19 cellular contexts compared by ENCODE assay signal in genomic region chr3:141216975-141217374, GRCh38. TPM values are rescaled to one million over a fixed set of nuclear protein-coding genes. Genes with fewer than 3 reads are reported as not detected.
DNase-seq lines count a peak whose midpoint lies in the region; ATAC-seq, FAIRE-seq and TF ChIP-seq lines count a peak whose summit lies in the region.
"Had no signal": no experiment of that assay in that cellular context is flagged by ENCODE, and none has a peak within 500 bp of the region (broad histone marks: within the 10 kb centered on the region; RNA-seq: fewer than 3 reads in every experiment).

No MANE protein-coding gene starts in this region.

- H3K9me3 ChIP-seq in HepG2 (ENCODE audit: low read length) = peaks cover 7% of the 10 kb centered on the region; the same call in 1 of the 2 replicates
- H3K9me3 ChIP-seq in right lobe of liver = no peaks in the 10 kb centered on the region
- no peaks in the 10 kb centered on the region for H3K9me3 ChIP-seq in hepatocyte (ENCODE audit: low read depth)
- peaks cover 7% of the 10 kb centered on the region for H3K9me3 ChIP-seq in trophoblast cell (ENCODE audit: insufficient read depth, low read depth, low read length)

- no peak for TF ChIP-seq EP300 in HepG2 (IDR thresholded peaks at IDR 0.05; ENCODE audit: low read depth in 2 of 2, low read length in 2 of 2)
- TF ChIP-seq EP300 in HepG2 (CRISPR knock-in tag; IDR thresholded peaks at IDR 0.05; ENCODE audit: borderline replicate concordance) = no peak

- intact Hi-C loops in HepG2 (cut with micrococcal nuclease; ENCODE audit: unreplicated experiment) (no loop called here), right lobe of liver (cut with DNase I) (no loop called here)

- no peaks in the 10 kb centered on the region; a peak in 1 of 5 replicates for H3K27me3 ChIP-seq in HepG2 (ENCODE audit: control insufficient read depth in 1 of 2, insufficient read depth in 2 of 2, low read length in 2 of 2)
- H3K27me3 ChIP-seq in right lobe of liver = no peaks in the 10 kb centered on the region
- H3K27me3 ChIP-seq in hepatocyte = no peaks in the 10 kb centered on the region
- H3K27me3 ChIP-seq in trophoblast cell (ENCODE audit: insufficient read depth, low read length) = no peaks in the 10 kb centered on the region
- no peaks in the 10 kb centered on the region; the same call in 1 of the 2 replicates for H3K27me3 ChIP-seq in H7 (ENCODE audit: control insufficient read depth, insufficient read depth, low read length)
- H3K27me3 ChIP-seq: BLaER1 treated with 17β-estradiol and CSF1 and Interleukin-3, amounts not matched to agents 10 nM and 100 nM had no signal

- no peak overlapping the region for H4K91ac ChIP-seq in trophoblast cell (ENCODE audit: low read depth, low read length)

- ATAC-seq in HepG2 (no peak), right lobe of liver (no peak)
- ATAC-seq: GM12878 had no signal

- H4K12ac ChIP-seq in trophoblast cell (ENCODE audit: low read depth, low read length) = no peak overlapping the region

- no peak for TF ChIP-seq RAD21 in HepG2 (CRISPR knock-in tag; IDR thresholded peaks at IDR 0.05)

- no peak overlapping the region for H3K9ac ChIP-seq in HepG2 (ENCODE audit: insufficient read depth, low read depth, low read length)
- H3K9ac ChIP-seq in trophoblast cell (ENCODE audit: low read length) = peak overlapping the region; percentile 49
- H3K9ac ChIP-seq: BLaER1 treated with 17β-estradiol and CSF1 and Interleukin-3, amounts not matched to agents 10 nM and 100 nM had no signal

- no peak overlapping the region for H3K4ac ChIP-seq in trophoblast cell (ENCODE audit: low read depth, low read length)

- no peaks in the 10 kb centered on the region for H3K79me1 ChIP-seq in trophoblast cell (ENCODE audit: low read length)

- H3K27ac ChIP-seq in HepG2 (ENCODE audit: extremely low read length, insufficient read depth, low read length) (no peak overlapping the region), right lobe of liver (no peak overlapping the region), hepatocyte (peak overlapping the region; percentile 11), trophoblast cell (ENCODE audit: low read depth, low read length) (no peak overlapping the region)
- H3K27ac ChIP-seq: BLaER1 treated with 17β-estradiol and CSF1 and Interleukin-3, amounts not matched to agents 10 nM and 100 nM had no signal

- H2BK12ac ChIP-seq in trophoblast cell (ENCODE audit: low read length) = no peak overlapping the region

- no peaks in the 10 kb centered on the region for H3K9me2 ChIP-seq in hepatocyte (replicated peaks; ENCODE audit: insufficient read depth)

- POLR2A ChIA-PET in HepG2 (lab: Yijun Ruan, JAX) = no interaction called here

- H3K36me3 ChIP-seq in HepG2 (replicated peaks in 1 of 2; ENCODE audit: control insufficient read depth in 1 of 2, insufficient read depth in 2 of 2, low read length in 2 of 2) (no peaks in the 10 kb centered on the region), right lobe of liver (no peaks in the 10 kb centered on the region), hepatocyte (replicated peaks; ENCODE audit: insufficient read depth, low read depth) (no peaks in the 10 kb centered on the region), trophoblast cell (ENCODE audit: control insufficient read depth in 1 of 2, insufficient read depth in 2 of 2, low read length in 2 of 2) (peaks cover 2 to 3% of the 10 kb centered on the region in 2 experiments), H7 (replicated peaks; ENCODE audit: control insufficient read depth, insufficient read depth, low read length) (no peaks in the 10 kb centered on the region)
- H3K36me3 ChIP-seq: BLaER1 treated with 17β-estradiol and CSF1 and Interleukin-3, amounts not matched to agents 10 nM and 100 nM had no signal

- in situ Hi-C loops in HepG2 (cut with HindIII; ENCODE audit: extremely low pct_ligation_motif_present, low pct_unique_long_range_greater_than_20kb) = no loop called here

- no peak overlapping the region for H4K8ac ChIP-seq in trophoblast cell (ENCODE audit: low read depth, low read length)

- no TSS peak for BruUV-seq in HepG2 (replicated peaks; lab: Mats Ljungman, UMichigan)

- H3K14ac ChIP-seq in trophoblast cell (ENCODE audit: low read length) = no peak overlapping the region

- H3K4me1 ChIP-seq in HepG2 (ENCODE audit: insufficient read depth, low read length) (peaks cover 16% of the 10 kb centered on the region), right lobe of liver (peaks cover 0 to 6% (median 0%) of the 10 kb centered on the region in 4 donors), hepatocyte (ENCODE audit: insufficient read depth) (no peaks in the 10 kb centered on the region), trophoblast cell (ENCODE audit: control insufficient read depth in 1 of 2, insufficient read depth in 2 of 2, low read length in 2 of 2) (no peaks in the 10 kb centered on the region)
- H3K4me1 ChIP-seq: BLaER1 treated with 17β-estradiol and CSF1 and Interleukin-3, amounts not matched to agents 10 nM and 100 nM had no signal

- FAIRE-seq in HepG2 (lab: Jason Lieb, UNC) = no peak
- FAIRE-seq: GM12878, HTR-8/SVneo had no signal

- H3K23ac ChIP-seq in trophoblast cell (ENCODE audit: low read length) = no peak overlapping the region

- 23% methylated on average over 2 of the region's 2 CpGs for WGBS in HepG2 (ENCODE audit: low lambda C conversion rate)
- WGBS in right lobe of liver (ENCODE audit: insufficient coverage, low coverage, low lambda C conversion rate, missing lambda C conversion rate) = 68% methylated on average over 2 of the region's 2 CpGs
- WGBS in hepatocyte (ENCODE audit: low lambda C conversion rate, missing lambda C conversion rate) = 71% methylated on average over 2 of the region's 2 CpGs
- no CpG with 5 or more reads among the region's 2 CpGs for WGBS in trophoblast cell (ENCODE audit: extremely low coverage, insufficient coverage, insufficient read length)

- no peaks in the 10 kb centered on the region for H4K20me1 ChIP-seq in HepG2 (ENCODE audit: insufficient read depth, low read length)
- no peaks in the 10 kb centered on the region for H4K20me1 ChIP-seq in hepatocyte (ENCODE audit: insufficient read depth, poor library complexity, severe bottlenecking)
- H4K20me1 ChIP-seq: BLaER1 treated with 17β-estradiol and CSF1 and Interleukin-3, amounts not matched to agents 10 nM and 100 nM had no signal

- H2BK5ac ChIP-seq in trophoblast cell (ENCODE audit: low read depth, low read length, poor library complexity) = no peak overlapping the region

- H3K18ac ChIP-seq in trophoblast cell (ENCODE audit: low read length) = no peak overlapping the region

- H2AK5ac ChIP-seq in trophoblast cell (ENCODE audit: low read length) = no peak overlapping the region

- H3K4me2 ChIP-seq in HepG2 (ENCODE audit: low read depth, low read length) = 0 out of 2 replicates have a peak overlapping the region, but pooled peaks have one; percentile 15
- no peak overlapping the region for H3K4me2 ChIP-seq in hepatocyte
- H3K4me2 ChIP-seq in trophoblast cell (ENCODE audit: low read length) = no peak overlapping the region
- H3K4me2 ChIP-seq: BLaER1 treated with 17β-estradiol and CSF1 and Interleukin-3, amounts not matched to agents 10 nM and 100 nM had no signal

- no peak overlapping the region for H3K4me3 ChIP-seq in HepG2 (replicated peaks in 1 of 3; ENCODE audit: insufficient read depth in 1 of 3, low read depth in 2 of 3, low read length in 3 of 3)
- H3K4me3 ChIP-seq in right lobe of liver = no peak overlapping the region
- no peak overlapping the region for H3K4me3 ChIP-seq in hepatocyte
- H3K4me3 ChIP-seq in trophoblast cell (ENCODE audit: low read depth, low read length) = no peak overlapping the region
- H3K4me3 ChIP-seq in H7 (ENCODE audit: insufficient read depth, low read depth, low read length) = no peak overlapping the region
- H3K4me3 ChIP-seq: BLaER1 treated with 17β-estradiol and CSF1 and Interleukin-3, amounts not matched to agents 10 nM and 100 nM; GM12878 had no signal

- TF ChIP-seq CTCF in HepG2 (CRISPR knock-in tag; IDR thresholded peaks at IDR 0.05) (no peak), right lobe of liver (IDR thresholded peaks at IDR 0.05) (no peak), hepatocyte (IDR thresholded peaks at IDR 0.05; ENCODE audit: poor library complexity) (no peak)

- H2BK120ac ChIP-seq in trophoblast cell (ENCODE audit: insufficient read depth, low read length, poor library complexity) = no peak overlapping the region

- DNase-seq in HepG2 (ENCODE audit: low spot score) (no peak), right lobe of liver (no peak), hepatocyte (ENCODE audit: low spot score) (no peak), trophoblast cell (no peak), H7 (no peak), epidermal melanocyte (ENCODE audit: insufficient read length, low spot score) (no peak), iPS-NIHi7 (ENCODE audit: extremely low spot score) (no peak)
- DNase-seq: 8988T; CD4-positive, CD25-positive, alpha-beta regulatory T cell; CD8-positive, alpha-beta memory T cell; COR-L47; DMS 273 treated with DMSO at 0.1 percent for 48 hours; DMS53; DND-41; EL; HCEC 1CT had no signal

- TF ChIP-seq POLR2A in HepG2 (IDR thresholded peaks at IDR 0.05; ENCODE audit: insufficient read depth in 1 of 2, low read depth in 2 of 2, low read length in 2 of 2) (no peak), right lobe of liver (IDR thresholded peaks at IDR 0.05) (no peak)

- H3K79me2 ChIP-seq in HepG2 (ENCODE audit: insufficient read depth, low read length) (no peaks in the 10 kb centered on the region), hepatocyte (no peaks in the 10 kb centered on the region), trophoblast cell (ENCODE audit: control insufficient read depth, insufficient read depth, low read length, poor library complexity) (no peaks in the 10 kb centered on the region)

- CTCF ChIA-PET in HepG2 (lab: Yijun Ruan, JAX; ENCODE audit: low intra/inter-chr PET ratio, low total read pairs) = no interaction called here

- H2AFZ ChIP-seq in HepG2 (ENCODE audit: low read length) (no peak overlapping the region), hepatocyte (no peak overlapping the region), trophoblast cell (ENCODE audit: insufficient read depth, low read length, poor library complexity) (no peak overlapping the region)

RNA-seq across cellular contexts. Expression of gene PXYLP1, which starts 14.7 kb away (rescaled TPM):
- 6.4 and 8.1 TPM in 2 replicates for total RNA-seq in HepG2 (2016; rRNA removed; fragmentation: Illumina TruSeq; extraction: Trizol)
- 3.5 and 4.5 TPM in 2 replicates for total RNA-seq in HepG2 (2016; cell fraction: cytosol; rRNA removed; fragmentation: Illumina TruSeq; extraction: Trizol; ENCODE audit: low read depth)
- total RNA-seq in HepG2 (2016; cell fraction: insoluble cytoplasmic fraction; rRNA removed; fragmentation: Illumina TruSeq; extraction: Trizol) = 8.4 and 8.5 TPM in 2 replicates
- total RNA-seq in HepG2 (2016; cell fraction: membrane; rRNA removed; fragmentation: Illumina TruSeq; extraction: Trizol) = 6.6 and 9.0 TPM in 2 replicates
- total RNA-seq in HepG2 (2016; cell fraction: nucleus; rRNA removed; fragmentation: Illumina TruSeq; extraction: Trizol) = 13.1 and 13.2 TPM in 2 replicates
- 4.9 and 5.7 TPM in 2 replicates for polyA plus RNA-seq in HepG2 (2011; rRNA removed)
- 3.5 and 3.6 TPM in 2 replicates for polyA plus RNA-seq in HepG2 (2011; cell fraction: cytosol; rRNA removed)
- 6.9 and 7.8 TPM in 2 replicates for polyA plus RNA-seq in HepG2 (2011; cell fraction: nucleus; rRNA removed)
- 5.2 and 6.5 TPM in 2 replicates for polyA plus RNA-seq in HepG2 (2012)
- 5.3 and 5.5 TPM in 2 replicates for polyA plus RNA-seq in HepG2 (2016; cell fraction: cytosol; fragmentation: Illumina TruSeq; extraction: Trizol; ENCODE audit: low read depth)
- 7.7 and 8.6 TPM in 2 replicates for polyA plus RNA-seq in HepG2 (2016; cell fraction: insoluble cytoplasmic fraction; fragmentation: Illumina TruSeq; extraction: Trizol; ENCODE audit: low read depth)
- polyA plus RNA-seq in HepG2 (2016; cell fraction: membrane; fragmentation: Illumina TruSeq; extraction: Trizol; ENCODE audit: low read depth) = 5.3 and 5.7 TPM in 2 replicates
- polyA plus RNA-seq in HepG2 (2016; cell fraction: nucleus; fragmentation: Illumina TruSeq; extraction: Trizol; ENCODE audit: insufficient read depth, low read depth) = 15.5 and 16.4 TPM in 2 replicates
- 5.3 and 8.0 TPM in 2 replicates for polyA minus RNA-seq in HepG2 (2011; rRNA and poly(A)+ RNA removed; ENCODE audit: low replicate concordance)
- 3.1 and 4.8 TPM in 2 replicates for polyA minus RNA-seq in HepG2 (2011; cell fraction: cytosol; rRNA and poly(A)+ RNA removed)
- polyA minus RNA-seq in HepG2 (2011; cell fraction: nucleus; rRNA and poly(A)+ RNA removed) = 6.4 and 9.3 TPM in 2 replicates
- total RNA-seq in right lobe of liver = 1 to 10 TPM; 2.0 to 4.7 (median 3.0) TPM
- total RNA-seq in hepatocyte = 25.8 and 29.2 TPM in 2 replicates
- 14.5 and 21.3 TPM in 2 replicates for polyA plus RNA-seq in hepatocyte
- polyA plus RNA-seq in trophoblast cell (2013) = 4.8 and 6.0 TPM in 2 replicates
- 16.7 and 16.9 TPM in 2 replicates for total RNA-seq in H7 (2014; rRNA removed; shearing (Covaris generic))
